1 cellular context compared by ENCODE assay signal in genomic region chr4:3266076-3266475, GRCh38.
A peak's percentile ranks its signal among the peaks of the same experiment; 100 is the strongest.
TF ChIP-seq lines count a peak whose summit lies in the region.

No MANE protein-coding gene starts in this region.

TF ChIP-seq in K562, 482 proteins besides CTCF, POLR2A, EP300 and RAD21:
- TF ChIP-seq SRSF3 (IDR thresholded peaks at IDR 0.05; ENCODE audit: insufficient read depth, low read length) (no peak), KDM5B (IDR thresholded peaks at IDR 0.05; ENCODE audit: insufficient replicate concordance, low read depth, low read length) (no peak), HDAC6 (IDR thresholded peaks at IDR 0.05; ENCODE audit: low read depth, low read length) (no peak), DEAF1 (CRISPR knock-in tag; IDR thresholded peaks at IDR 0.05) (no peak), MAX (CRISPR knock-in tag; IDR thresholded peaks at IDR 0.05) (peak; percentile 46; the same call in 1 of the 2 replicates), L3MBTL2 (IDR thresholded peaks at IDR 0.05) (peak; percentile 47), E2F6 (IDR thresholded peaks at IDR 0.05; ENCODE audit: borderline replicate concordance in 1 of 2, extremely low read depth in 1 of 2, insufficient read depth in 1 of 2, insufficient read length in 1 of 2, low read depth in 1 of 2, low read length in 1 of 2, poor library complexity in 1 of 2, severe bottlenecking in 1 of 2) (peak in 1 of 2 experiments; percentile 33), TFAM (CRISPR knock-in tag; conservative IDR thresholded peaks at IDR 0.05) (no peak), ZNF263 (CRISPR knock-in tag; IDR thresholded peaks at IDR 0.05; ENCODE audit: borderline replicate concordance) (no peak)
